In the genomic region with DNA sequence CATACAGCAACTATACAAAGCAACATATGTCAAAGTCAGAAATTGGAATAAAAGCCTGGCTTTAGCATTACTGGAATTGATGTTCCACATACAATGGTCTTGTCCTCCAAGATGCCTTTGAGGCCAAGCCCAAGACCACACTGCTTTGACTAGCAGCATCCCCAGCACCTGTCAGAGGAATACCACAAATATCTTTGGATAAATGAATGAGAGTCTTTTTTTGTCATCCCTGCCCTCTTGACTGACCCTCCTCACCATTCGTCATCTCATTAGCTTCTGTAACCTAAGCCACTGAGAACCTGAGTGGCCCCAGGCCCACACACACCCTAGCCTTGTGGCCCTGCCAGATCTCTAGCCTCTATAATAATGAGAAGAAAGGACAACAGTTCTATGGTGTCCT, we compare ENCODE assay signal across 1 cellular context.
TF ChIP-seq lines count a peak whose summit lies in the region.

No MANE protein-coding gene starts in this region.

TF ChIP-seq in HepG2, 621 proteins besides CTCF, POLR2A, EP300 and RAD21:
- TF ChIP-seq CENPX (CRISPR knock-in tag; IDR thresholded peaks at IDR 0.05) = no peak
- no peak for TF ChIP-seq TOPORS (CRISPR knock-in tag; IDR thresholded peaks at IDR 0.05)
- TF ChIP-seq POLR2G (IDR thresholded peaks at IDR 0.05; ENCODE audit: low read depth, low read length) = peak; percentile 30
- TF ChIP-seq SP5 (CRISPR knock-in tag; IDR thresholded peaks at IDR 0.05; ENCODE audit: borderline replicate concordance, low read depth) = no peak
